ENCODE assay signal across 25 cellular contexts in the genomic region with DNA sequence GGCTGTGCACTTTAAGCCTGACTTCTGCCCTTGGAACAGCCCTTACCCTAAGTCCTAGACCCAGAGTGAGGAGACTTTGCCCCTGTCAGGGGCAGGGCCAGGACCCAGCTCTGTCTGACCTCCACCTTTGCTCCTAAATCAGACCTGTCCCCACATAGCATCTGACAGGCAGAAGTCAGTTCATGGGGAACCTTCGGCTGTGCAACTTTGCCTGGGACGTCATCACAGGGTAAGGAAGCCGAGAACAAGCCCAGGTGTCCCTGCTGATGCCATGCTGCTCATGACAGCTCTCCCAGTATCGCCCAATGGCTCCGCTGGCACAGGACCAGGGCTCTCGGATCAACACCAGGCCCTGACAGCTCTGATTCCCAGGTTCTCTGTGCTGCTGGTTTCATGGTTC.
"Had no signal": no experiment of that assay in that cellular context is flagged by ENCODE, and none has a peak within 500 bp of the region (broad histone marks: within the 10 kb centered on the region; RNA-seq: fewer than 3 reads in every experiment).

No MANE protein-coding gene starts in this region.

- H3K36me3 ChIP-seq: vagina had no signal

- H3K9me3 ChIP-seq: ascending aorta, gastroesophageal sphincter, thoracic aorta, vagina had no signal

- DNase-seq: activated CD4-positive, alpha-beta memory T cell treated with anti-CD3 and anti-CD28 coated beads for 36 hours; activated CD4-positive, alpha-beta T cell treated with anti-CD3 and anti-CD28 coated beads, Interleukin-2, amount 10 ng/mL, durations not matched to agents 24 days and 14 days; activated CD4-positive, CD25-positive, alpha-beta regulatory T cell treated with anti-CD3 and anti-CD28 coated beads, Interleukin-2, amount 50 U/mL, for 72 hours; activated CD8-positive, alpha-beta memory T cell treated with anti-CD3 and anti-CD28 coated beads, Interleukin-2, amount 50 U/mL, for 4 hours; activated gamma-delta T cell; activated naive CD4-positive, alpha-beta T cell treated with anti-CD3 and anti-CD28 coated beads, Interleukin-2, amount 10 ng/mL, durations not matched to agents 7 days and 5 days; activated naive CD8-positive, alpha-beta T cell treated with anti-CD3 and anti-CD28 coated beads, Interleukin-2, amount 10 ng/mL, durations not matched to agents 7 days and 5 days; activated T-cell treated with anti-CD3 and anti-CD28 coated beads, Interleukin-2, amount 50 U/mL, for 1 hour; brain microvascular endothelial cell; cortex of kidney; hypothalamus; immature natural killer cell; nucleus accumbens; stimulated activated CD4-positive, alpha-beta T cell treated with anti-CD3 and anti-CD28 coated beads, Interleukin-4, amount 100 ng/mL, for 24 hours; T-helper 2 cell had no signal

- H3K4me3 Mint-ChIP-seq: activated CD4-positive, alpha-beta memory T cell treated with anti-CD3 and anti-CD28 coated beads for 36 hours; activated CD4-positive, alpha-beta T cell treated with anti-CD3 and anti-CD28 coated beads, Interleukin-2, amount 10 ng/mL, durations not matched to agents 24 days and 14 days; activated naive CD4-positive, alpha-beta T cell treated with anti-CD3 and anti-CD28 coated beads, Interleukin-2, amount 10 ng/mL, durations not matched to agents 7 days and 5 days; activated naive CD8-positive, alpha-beta T cell treated with anti-CD3 and anti-CD28 coated beads, Interleukin-2, amount 10 ng/mL, durations not matched to agents 7 days and 5 days; immature natural killer cell; stimulated activated effector memory CD8-positive, alpha-beta T cell treated with anti-CD3 and anti-CD28 coated beads, Interleukin-12 subunit alpha, Interleukin-12 subunit beta, amount 100 ng/mL, for 72 hours; stimulated activated naive CD8-positive, alpha-beta T cell treated with anti-CD3 and anti-CD28 coated beads, Interleukin-15, Interleukin-2, amounts not matched to agents 100 ng/mL and 50 ng/mL, for 24 hours; type B pancreatic cell had no signal

- ATAC-seq: gastroesophageal sphincter, sciatic nerve had no signal

- H3K27me3 Mint-ChIP-seq: activated CD4-positive, alpha-beta memory T cell treated with anti-CD3 and anti-CD28 coated beads for 36 hours; activated CD4-positive, alpha-beta T cell treated with anti-CD3 and anti-CD28 coated beads, Interleukin-2, amount 10 ng/mL, durations not matched to agents 24 days and 14 days; activated naive CD4-positive, alpha-beta T cell treated with anti-CD3 and anti-CD28 coated beads, Interleukin-2, amount 10 ng/mL, durations not matched to agents 7 days and 5 days; activated naive CD8-positive, alpha-beta T cell treated with anti-CD3 and anti-CD28 coated beads, Interleukin-2, amount 10 ng/mL, durations not matched to agents 7 days and 5 days; stimulated activated naive CD8-positive, alpha-beta T cell treated with anti-CD3 and anti-CD28 coated beads, Interleukin-15, Interleukin-2, amounts not matched to agents 100 ng/mL and 50 ng/mL, for 24 hours; type B pancreatic cell had no signal

- H3K27ac Mint-ChIP-seq: activated CD4-positive, alpha-beta memory T cell treated with anti-CD3 and anti-CD28 coated beads for 36 hours; activated CD4-positive, alpha-beta T cell treated with anti-CD3 and anti-CD28 coated beads, Interleukin-2, amount 10 ng/mL, durations not matched to agents 24 days and 14 days; activated naive CD4-positive, alpha-beta T cell treated with anti-CD3 and anti-CD28 coated beads, Interleukin-2, amount 10 ng/mL, durations not matched to agents 7 days and 5 days; activated naive CD8-positive, alpha-beta T cell treated with anti-CD3 and anti-CD28 coated beads, Interleukin-2, amount 10 ng/mL, durations not matched to agents 7 days and 5 days; immature natural killer cell; stimulated activated effector memory CD8-positive, alpha-beta T cell treated with anti-CD3 and anti-CD28 coated beads, Interleukin-12 subunit alpha, Interleukin-12 subunit beta, amount 100 ng/mL, for 72 hours; stimulated activated naive CD8-positive, alpha-beta T cell treated with anti-CD3 and anti-CD28 coated beads, Interleukin-15, Interleukin-2, amounts not matched to agents 100 ng/mL and 50 ng/mL, for 24 hours; type B pancreatic cell had no signal

- H3K27me3 ChIP-seq: ascending aorta, brain microvascular endothelial cell, gastroesophageal sphincter, vagina had no signal

- H3K36me3 Mint-ChIP-seq: activated CD4-positive, alpha-beta memory T cell treated with anti-CD3 and anti-CD28 coated beads for 36 hours; activated naive CD4-positive, alpha-beta T cell treated with anti-CD3 and anti-CD28 coated beads, Interleukin-2, amount 10 ng/mL, durations not matched to agents 7 days and 5 days; activated naive CD8-positive, alpha-beta T cell treated with anti-CD3 and anti-CD28 coated beads, Interleukin-2, amount 10 ng/mL, durations not matched to agents 7 days and 5 days; immature natural killer cell; stimulated activated effector memory CD8-positive, alpha-beta T cell treated with anti-CD3 and anti-CD28 coated beads, Interleukin-12 subunit alpha, Interleukin-12 subunit beta, amount 100 ng/mL, for 72 hours had no signal

- H3K27ac ChIP-seq: ascending aorta, brain microvascular endothelial cell, gastroesophageal sphincter, skin epidermis, thoracic aorta, vagina had no signal

- H3K9me3 Mint-ChIP-seq: activated CD4-positive, alpha-beta memory T cell treated with anti-CD3 and anti-CD28 coated beads for 36 hours; activated CD4-positive, alpha-beta T cell treated with anti-CD3 and anti-CD28 coated beads, Interleukin-2, amount 10 ng/mL, durations not matched to agents 24 days and 14 days; activated naive CD8-positive, alpha-beta T cell treated with anti-CD3 and anti-CD28 coated beads, Interleukin-2, amount 10 ng/mL, durations not matched to agents 7 days and 5 days; immature natural killer cell; stimulated activated naive CD8-positive, alpha-beta T cell treated with anti-CD3 and anti-CD28 coated beads, Interleukin-15, Interleukin-2, amounts not matched to agents 100 ng/mL and 50 ng/mL, for 24 hours had no signal

- H3K4me1 Mint-ChIP-seq: activated CD4-positive, alpha-beta T cell treated with anti-CD3 and anti-CD28 coated beads, Interleukin-2, amount 10 ng/mL, durations not matched to agents 24 days and 14 days; activated naive CD4-positive, alpha-beta T cell treated with anti-CD3 and anti-CD28 coated beads, Interleukin-2, amount 10 ng/mL, durations not matched to agents 7 days and 5 days; activated naive CD8-positive, alpha-beta T cell treated with anti-CD3 and anti-CD28 coated beads, Interleukin-2, amount 10 ng/mL, durations not matched to agents 7 days and 5 days; immature natural killer cell; stimulated activated effector memory CD8-positive, alpha-beta T cell treated with anti-CD3 and anti-CD28 coated beads, Interleukin-12 subunit alpha, Interleukin-12 subunit beta, amount 100 ng/mL, for 72 hours had no signal

- H3K4me3 ChIP-seq: ascending aorta, gastroesophageal sphincter, lung, skin epidermis, thoracic aorta, vagina had no signal
